ENCODE assay signal across 11 cellular contexts in genomic region chr6:81696505-81696904, GRCh38. TPM values are rescaled to one million over a fixed set of nuclear protein-coding genes. Genes with fewer than 3 reads are reported as not detected.
DNase-seq lines count a peak whose midpoint lies in the region; ATAC-seq and TF ChIP-seq lines count a peak whose summit lies in the region.
"Had no signal": no experiment of that assay in that cellular context is flagged by ENCODE, and none has a peak within 500 bp of the region (broad histone marks: within the 10 kb centered on the region; RNA-seq: fewer than 3 reads in every experiment).

No MANE protein-coding gene starts in this region.

- no peak overlapping the region for H3K4me3 Mint-ChIP-seq in activated naive CD4-positive, alpha-beta T cell treated with anti-CD3 and anti-CD28 coated beads, Interleukin-2, amount 10 ng/mL, durations not matched to agents 7 days and 5 days
- H3K4me3 Mint-ChIP-seq: naive thymus-derived CD4-positive, alpha-beta T cell had no signal

- TF ChIP-seq CTCF in epithelial cell of proximal tubule (conservative IDR thresholded peaks at IDR 0.05; ENCODE audit: low read depth, low read length) (no peak), lower leg skin (IDR thresholded peaks at IDR 0.05) (no peak)

- TF ChIP-seq POLR2A in lower leg skin (IDR thresholded peaks at IDR 0.05) (no peak), erythroblast (IDR thresholded peaks at IDR 0.05; ENCODE audit: low read length) (no peak)

- H3K27me3 Mint-ChIP-seq in activated naive CD4-positive, alpha-beta T cell treated with anti-CD3 and anti-CD28 coated beads, Interleukin-2, amount 10 ng/mL, durations not matched to agents 7 days and 5 days: no peaks in the 10 kb centered on the region
- H3K27me3 Mint-ChIP-seq: naive thymus-derived CD4-positive, alpha-beta T cell had no signal

- 75 to 78% methylated on average over 2 of the region's 2 CpGs for WGBS in lower leg skin, 2 donors

- H3K4me3 ChIP-seq in epithelial cell of proximal tubule (ENCODE audit: low read depth, low read length) (no peak overlapping the region), lower leg skin (ENCODE audit: low read depth, poor library complexity, severe bottlenecking) (no peak overlapping the region)

- H3K4me1 Mint-ChIP-seq in activated naive CD4-positive, alpha-beta T cell treated with anti-CD3 and anti-CD28 coated beads, Interleukin-2, amount 10 ng/mL, durations not matched to agents 7 days and 5 days: no peaks in the 10 kb centered on the region
- H3K4me1 Mint-ChIP-seq: naive thymus-derived CD4-positive, alpha-beta T cell had no signal

- no peaks in the 10 kb centered on the region for H3K36me3 Mint-ChIP-seq in activated naive CD4-positive, alpha-beta T cell treated with anti-CD3 and anti-CD28 coated beads, Interleukin-2, amount 10 ng/mL, durations not matched to agents 7 days and 5 days
- H3K36me3 Mint-ChIP-seq: naive thymus-derived CD4-positive, alpha-beta T cell had no signal

- peak; percentile 82 for ATAC-seq in GM19463 (IDR thresholded peaks at IDR 0.05; ENCODE audit: unreplicated experiment)
- ATAC-seq: naive thymus-derived CD4-positive, alpha-beta T cell had no signal

- DNase-seq in COLO668 (lab: John Stamatoyannopoulos, UW; ENCODE audit: unreplicated experiment) (peak; percentile 55), NCI-H2196 treated with DMSO at 0.1 percent for 48 hours (lab: John Stamatoyannopoulos, UW; ENCODE audit: unreplicated experiment) (peak; percentile 74), epithelial cell of proximal tubule (ENCODE audit: low read depth) (peak; percentile 27), lower leg skin (ENCODE audit: low spot score in 2 of 2) (no peak), GM19238 (ENCODE audit: insufficient read length, low spot score) (no peak), erythroblast (lab: John Stamatoyannopoulos, UW) (no peak)
- DNase-seq in activated naive CD4-positive, alpha-beta T cell treated with anti-CD3 and anti-CD28 coated beads, Interleukin-2, amount 10 ng/mL, durations not matched to agents 7 days and 5 days: no peak
- DNase-seq: activated gamma-delta T cell treated with Interleukin-2 at 50 U/mL for 16 hours; BE2C; naive thymus-derived CD4-positive, alpha-beta T cell had no signal

- no peaks in the 10 kb centered on the region for H3K9me3 Mint-ChIP-seq in activated naive CD4-positive, alpha-beta T cell treated with anti-CD3 and anti-CD28 coated beads, Interleukin-2, amount 10 ng/mL, durations not matched to agents 7 days and 5 days
- H3K9me3 Mint-ChIP-seq: naive thymus-derived CD4-positive, alpha-beta T cell had no signal

- CTCF ChIA-PET in activated naive CD4-positive, alpha-beta T cell treated with anti-CD3 and anti-CD28 coated beads, Interleukin-2, amount 10 ng/mL, durations not matched to agents 7 days and 5 days (lab: Charles Lee): no interaction called here

- intact Hi-C loops in lower leg skin (cut with DNase I; ENCODE audit: low total_unique reads): loop anchor here (5.0 kb wide), 1 partner anchor 1561 kb away; no protein-coding TSS in a partner anchor

- H3K27ac Mint-ChIP-seq in activated naive CD4-positive, alpha-beta T cell treated with anti-CD3 and anti-CD28 coated beads, Interleukin-2, amount 10 ng/mL, durations not matched to agents 7 days and 5 days: no peak overlapping the region
- H3K27ac Mint-ChIP-seq: naive thymus-derived CD4-positive, alpha-beta T cell had no signal

RNA-seq across cellular contexts. Expression of gene TENT5A, which starts 56.0 kb away (rescaled TPM):
- total RNA-seq in epithelial cell of proximal tubule (0.63 and 1.2 TPM in 2 replicates), lower leg skin (10 to 100 TPM; 18.4 to 26.6 (median 24.7) TPM)

Comparison
In these comparisons a context has a peak if more than half of its experiments do, and no peak if none do; other contexts are left out.
1. DNase-seq: peak in COLO668 (single experiment), NCI-H2196 treated with DMSO at 0.1 percent for 48 hours (single experiment) and epithelial cell of proximal tubule (single experiment); none in lower leg skin (0 of 2), GM19238 (single experiment), activated naive CD4-positive, alpha-beta T cell treated with anti-CD3 and anti-CD28 coated beads, Interleukin-2, amount 10 ng/mL, durations not matched to agents 7 days and 5 days (single experiment) and erythroblast (0 of 2).